ENCODE assay signal across 8 cellular contexts in genomic region chr5:91380491-91381133, GRCh38. TPM values are rescaled to one million over a fixed set of nuclear protein-coding genes. Genes with fewer than 3 reads are reported as not detected.
DNase-seq lines count a peak whose midpoint lies in the region; ATAC-seq and TF ChIP-seq lines count a peak whose summit lies in the region.

No MANE protein-coding gene starts in this region.

- H3K9ac ChIP-seq in IMR-90 (ENCODE audit: low read depth, low read length) = peak overlapping the region; percentile 89
- H3K9ac ChIP-seq in mucosa of stomach (ENCODE audit: low read length) = peak overlapping the region; percentile 100

- H2AFZ ChIP-seq in IMR-90 (replicated peaks; ENCODE audit: low read length, poor library complexity) = peak overlapping the region; percentile 92
- peak overlapping the region; percentile 53; the same call in 1 of the 2 replicates for H2AFZ ChIP-seq in OCI-LY7 (ENCODE audit: low read length)

- POLR2A ChIA-PET in IMR-90 (lab: Charles Lee; ENCODE audit: unreplicated experiment) = interaction anchor here (0.6 to 1.6 kb wide), 13 partner anchors 8 to 740 kb away, joined by 3 to 23 read pairs (median 6); no protein-coding TSS in a partner anchor
- POLR2A ChIA-PET in OCI-LY7 (lab: Charles Lee) = interaction anchor here (0.6 to 1.8 kb wide), 20 partner anchors 13 to 903 kb away, joined by 3 to 15 read pairs (median 5); no protein-coding TSS in a partner anchor

- CTCF ChIA-PET in IMR-90 (lab: Yijun Ruan, JAX) (interaction anchor here (0.6 to 1.8 kb wide), 6 partner anchors 18 to 519 kb away, joined by 3 to 7 read pairs (median 4); no protein-coding TSS in a partner anchor), OCI-LY7 (lab: Charles Lee; ENCODE audit: unreplicated experiment) (interaction anchor here (0.6 to 1.0 kb wide), 2 partner anchors 38 to 1052 kb away, joined by 3 to 4 read pairs; no protein-coding TSS in a partner anchor)

- H3K27me3 ChIP-seq in IMR-90 (ENCODE audit: control insufficient read depth, insufficient read depth, low read length) (no peaks in the 10 kb centered on the region), mucosa of stomach (ENCODE audit: control insufficient read depth, insufficient read depth, low read length) (no peaks in the 10 kb centered on the region)

- peak overlapping the region; percentile 81 for H3K23ac ChIP-seq in IMR-90 (ENCODE audit: low read depth, low read length)

- H3K79me2 ChIP-seq in OCI-LY7 (ENCODE audit: insufficient read depth, low read depth, low read length) = peaks cover 70% of the 10 kb centered on the region

- ATAC-seq in GM21576 (IDR thresholded peaks at IDR 0.05; ENCODE audit: unreplicated experiment) = peak; percentile 45
- peak; percentile 71 for ATAC-seq in IMR-90 (ENCODE audit: low read depth)

- peak overlapping the region; percentile 90 for H3K27ac ChIP-seq in IMR-90 (ENCODE audit: insufficient read depth, low read length)
- peak overlapping the region; percentile 98 for H3K27ac ChIP-seq in OCI-LY7 (ENCODE audit: low read depth, low read length, poor library complexity, severe bottlenecking)

- dilution Hi-C loops in IMR-90 (cut with HindIII; ENCODE audit: low sequenced_read_pairs, unreplicated experiment) = no loop called here

- peak overlapping the region; percentile 83 for H2BK5ac ChIP-seq in IMR-90 (ENCODE audit: low read depth, low read length, poor library complexity, severe bottlenecking)

- BruUV-seq in IMR-90 (replicated peaks; lab: Mats Ljungman, UMichigan) (no TSS peak), OCI-LY7 (replicated peaks; lab: Mats Ljungman, UMichigan) (no TSS peak)

- peaks cover 9% of the 10 kb centered on the region for H4K20me1 ChIP-seq in IMR-90 (ENCODE audit: insufficient read depth, low read length)
- H4K20me1 ChIP-seq in OCI-LY7 (ENCODE audit: insufficient read depth, low read length) = no peaks in the 10 kb centered on the region

- no peak for TF ChIP-seq RAD21 in IMR-90 (IDR thresholded peaks at IDR 0.05; ENCODE audit: low read length)

- intact Hi-C loops in IMR-90 (cut with micrococcal nuclease) (loop anchor here (1.0 to 5.0 kb wide), 5 partner anchors 37 to 203 kb away; no protein-coding TSS in a partner anchor), OCI-LY7 (cut with micrococcal nuclease; ENCODE audit: unreplicated experiment) (loop anchor here (2.0 to 5.0 kb wide), 4 partner anchors 20 to 973 kb away; partner anchors contain the start of genes CETN3, LYSMD3, MBLAC2 and POLR3G)

- H3K36me3 ChIP-seq in IMR-90 (ENCODE audit: control insufficient read depth, insufficient read depth, low read length) (peaks cover 7% of the 10 kb centered on the region), OCI-LY7 (ENCODE audit: insufficient read depth, low read length) (peaks cover 31% of the 10 kb centered on the region), mucosa of stomach (ENCODE audit: control insufficient read depth, insufficient read depth, low read length) (no peaks in the 10 kb centered on the region)

- H4K5ac ChIP-seq in IMR-90 (ENCODE audit: low read depth, low read length) = peak overlapping the region; percentile 46

- H2AK5ac ChIP-seq in IMR-90 (ENCODE audit: low read depth, low read length) = peak overlapping the region; percentile 86

- H4K91ac ChIP-seq in IMR-90 (ENCODE audit: insufficient read depth, low read depth, low read length) = peak overlapping the region; percentile 90

- H3K9me3 ChIP-seq in IMR-90 (ENCODE audit: control insufficient read depth, insufficient read depth, low read length) (no peaks in the 10 kb centered on the region), OCI-LY7 (ENCODE audit: low read length) (no peaks in the 10 kb centered on the region), mucosa of stomach (ENCODE audit: control insufficient read depth, low read length) (no peaks in the 10 kb centered on the region)

- peak overlapping the region; percentile 45 for H3K18ac ChIP-seq in IMR-90 (ENCODE audit: low read depth, low read length)

- no peaks in the 10 kb centered on the region for H3K9me1 ChIP-seq in IMR-90 (ENCODE audit: insufficient read depth, low read length)

- DNase-seq in DMS 273 treated with DMSO at 0.1 percent for 48 hours (lab: John Stamatoyannopoulos, UW) (peak; percentile 91), IMR-90 (peak; percentile 91), OCI-LY7 (ENCODE audit: low spot score) (peak; percentile 97), erythroblast (lab: John Stamatoyannopoulos, UW) (peak; percentile 95 to 97)
- peak; percentile 99 for DNase-seq in activated T-cell treated with anti-CD3 and anti-CD28 coated beads, Interleukin-2, amount 50 U/mL, for 1 hour
- DNase-seq in stimulated activated CD8-positive, alpha-beta memory T cell treated with anti-CD3 and anti-CD28 coated beads, Interleukin-4, amount 100 ng/mL, for 4 hours (ENCODE audit: low read depth in 2 of 2, low spot score in 1 of 2) = peak; percentile 96 to 97

- H2BK120ac ChIP-seq in IMR-90 (ENCODE audit: low read depth, low read length) = peak overlapping the region; percentile 62

- H3K79me1 ChIP-seq in IMR-90 (ENCODE audit: low read depth in 1 of 2, low read length in 2 of 2) = peaks cover 0 to 7% of the 10 kb centered on the region in 2 experiments; a peak in 1 of 4 replicates

- in situ Hi-C loops in IMR-90 (cut with MboI; ENCODE audit: low sequenced_read_pairs) = no loop called here

- peak overlapping the region; percentile 72 for H3K4me3 ChIP-seq in IMR-90 (ENCODE audit: insufficient read depth, low read depth, low read length)
- peak overlapping the region; percentile 95 for H3K4me3 ChIP-seq in OCI-LY7 (ENCODE audit: low read depth, low read length, poor library complexity, severe bottlenecking)
- peak overlapping the region; percentile 100 for H3K4me3 ChIP-seq in mucosa of stomach (ENCODE audit: low read length)

- peak overlapping the region; percentile 98 for H3K56ac ChIP-seq in IMR-90 (ENCODE audit: extremely low read depth, insufficient read depth, low read length)

- H3K14ac ChIP-seq in IMR-90 (replicated peaks; ENCODE audit: low read depth, low read length) = peak overlapping the region; percentile 95

- peak overlapping the region; percentile 85 for H3K4me2 ChIP-seq in IMR-90 (ENCODE audit: low read depth, low read length)
- H3K4me2 ChIP-seq in OCI-LY7 (ENCODE audit: low read length) = peak overlapping the region; percentile 84

- peak; percentile 71 for TF ChIP-seq POLR2A in IMR-90 (IDR thresholded peaks at IDR 0.05; ENCODE audit: low read depth, low read length)
- TF ChIP-seq POLR2A in erythroblast (IDR thresholded peaks at IDR 0.05; ENCODE audit: low read length) = no peak

- peak overlapping the region; percentile 59; the same call in 1 of the 2 replicates for H2BK20ac ChIP-seq in IMR-90 (ENCODE audit: low read depth, low read length)

- TF ChIP-seq CTCF in IMR-90 (conservative IDR thresholded peaks at IDR 0.05; ENCODE audit: low read depth, low read length) = no peak
- no peak for TF ChIP-seq CTCF in OCI-LY7 (conservative IDR thresholded peaks at IDR 0.05; ENCODE audit: low read length)

- WGBS in IMR-90 (ENCODE audit: extremely low coverage in 2 of 2, insufficient read length in 1 of 2), 2 experiments = 0% methylated on average over 11 of the region's 39 CpGs; no CpG with 5 or more reads in 1 of the 2 experiments

- peak overlapping the region; percentile 99 for H2AK9ac ChIP-seq in IMR-90 (replicated peaks; ENCODE audit: low read depth, low read length, poor library complexity)

- H3K4me1 ChIP-seq in IMR-90 (ENCODE audit: control insufficient read depth, insufficient read depth, low read length) (no peaks in the 10 kb centered on the region), OCI-LY7 (ENCODE audit: insufficient read depth, low read length, poor library complexity, severe bottlenecking) (peaks cover 24% of the 10 kb centered on the region), mucosa of stomach (ENCODE audit: control insufficient read depth, insufficient read depth, low read length) (peaks cover 14% of the 10 kb centered on the region)

- no peaks in the 10 kb centered on the region for H3K9me2 ChIP-seq in OCI-LY7 (ENCODE audit: insufficient read depth, low read length)

- H2BK15ac ChIP-seq in IMR-90 (ENCODE audit: low read depth, low read length) = peak overlapping the region; percentile 3; the same call in 1 of the 3 replicates

- peak overlapping the region; percentile 55 to 88 for H4K8ac ChIP-seq in IMR-90 (ENCODE audit: low read depth in 2 of 2, low read length in 2 of 2)

- H3K4ac ChIP-seq in IMR-90 (ENCODE audit: low read depth, low read length) = peak overlapping the region; percentile 95

TF ChIP-seq in IMR-90, 13 proteins besides CTCF, POLR2A, EP300 and RAD21:
- TF ChIP-seq MXI1 (IDR thresholded peaks at IDR 0.05; ENCODE audit: borderline replicate concordance, low read depth, low read length) = 0 out of 2 replicates have a peak, but pooled peaks have one; percentile 13
- no peak for TF ChIP-seq FOS (IDR thresholded peaks at IDR 0.05; ENCODE audit: low read depth, low read length)
- TF ChIP-seq RFX5 (IDR thresholded peaks at IDR 0.05; ENCODE audit: low read depth, low read length) = peak; percentile 92
- no peak for TF ChIP-seq MAFK (IDR thresholded peaks at IDR 0.05; ENCODE audit: low read depth, low read length)
- TF ChIP-seq CEBPB (IDR thresholded peaks at IDR 0.05; ENCODE audit: low read depth, low read length) = no peak
- TF ChIP-seq BHLHE40 (IDR thresholded peaks at IDR 0.05; ENCODE audit: low read depth, low read length) = peak; percentile 28; the same call in 1 of the 2 replicates
- peak; percentile 52; the same call in 1 of the 2 replicates for TF ChIP-seq MAZ (IDR thresholded peaks at IDR 0.05; ENCODE audit: borderline replicate concordance, low read depth, low read length)

RNA-seq across cellular contexts. Expression of gene ARRDC3, which starts 2.5 kb away (rescaled TPM):
- 82.2 and 86.7 TPM in 2 replicates for total RNA-seq in IMR-90 (2012; rRNA removed)
- 4.8 and 19.3 TPM in 2 replicates for polyA plus RNA-seq in IMR-90 (2012; rRNA removed)
- 1.5 and 2.1 TPM in 2 replicates for polyA plus RNA-seq in IMR-90 (2012; cell fraction: cytosol; rRNA removed)
- polyA plus RNA-seq in IMR-90 (2012; cell fraction: nucleus; rRNA removed; ENCODE audit: low replicate concordance) = 2.7 and 46.8 TPM in 2 replicates
- total RNA-seq in OCI-LY7 (2014; rRNA removed; shearing (Covaris generic)) = 30.6 TPM in 2 replicates
- total RNA-seq in OCI-LY7 (2022) = 26.3 and 30.0 TPM in 2 replicates

Comparison
In these comparisons a context has a peak if more than half of its experiments do, and no peak if none do; other contexts are left out.
1. Peak in every context shown above with its lines: DNase-seq, ATAC-seq, H3K4me3 ChIP-seq and H3K27ac ChIP-seq.